ENCODE assay signal across 30 cellular contexts in genomic region chr11:4886186-4886585, GRCh38. TPM values are rescaled to one million over a fixed set of nuclear protein-coding genes. Genes with fewer than 3 reads are reported as not detected.
"Had no signal": no experiment of that assay in that cellular context is flagged by ENCODE, and none has a peak within 500 bp of the region (broad histone marks: within the 10 kb centered on the region; RNA-seq: fewer than 3 reads in every experiment).

No MANE protein-coding gene starts in this region.

- H3K4me1 ChIP-seq: stomach, suprapubic skin, testis, thyroid gland, tibial artery, tibial nerve, transverse colon, upper lobe of left lung, upper lobe of right lung, uterus, vagina had no signal

- H3K36me3 ChIP-seq: stomach, suprapubic skin, thoracic aorta, thyroid gland, tibial artery, tibial nerve, transverse colon, upper lobe of left lung, upper lobe of right lung, uterus, vagina had no signal

- H3K9me3 ChIP-seq: stomach, suprapubic skin, testis, thoracic aorta, thyroid gland, tibial artery, tibial nerve, transverse colon, upper lobe of left lung, upper lobe of right lung, uterus, vagina had no signal

- DNase-seq: stimulated activated CD4-positive, alpha-beta T cell treated with anti-CD3 and anti-CD28 coated beads, Interleukin-2, amount 100 ng/mL, for 48 hours; stimulated activated CD4-positive, alpha-beta T cell treated with anti-CD3 and anti-CD28 coated beads, Interleukin-4, amount 100 ng/mL, for 1 hour; stimulated activated CD4-positive, alpha-beta T cell treated with anti-CD3 and anti-CD28 coated beads, Interleukin-4, amount 100 ng/mL, for 24 hours; stimulated activated CD4-positive, alpha-beta T cell treated with anti-CD3 and anti-CD28 coated beads, Interleukin-4, amount 100 ng/mL, for 4 hours; stimulated activated CD8-positive, alpha-beta memory T cell treated with anti-CD3 and anti-CD28 coated beads, Interleukin-4, amount 100 ng/mL, for 48 hours; stimulated activated naive B cell treated with anti-CD40 and anti-IgM and Interleukin-4, amounts not matched to agents 10 μg/mL and 1 μg/mL and 100 μg/mL, for 72 hours; stimulated activated naive CD4-positive, alpha-beta T cell; stimulated activated naive CD4-positive, alpha-beta T cell treated with Interleukin-2 at 50 U/mL for 16 hours; stimulated activated naive CD8-positive, alpha-beta T cell treated with anti-CD3 and anti-CD28 coated beads, Interleukin-15, amount 100 ng/mL, for 72 hours; stimulated activated naive CD8-positive, alpha-beta T cell treated with anti-CD3 and anti-CD28 coated beads, Interleukin-15, Interleukin-2, amounts not matched to agents 100 U/mL and 50 U/mL, for 24 hours; stomach; substantia nigra; testis; thyroid gland; tibial artery; transverse colon; trophoblast cell; upper lobe of left lung; upper lobe of right lung; uterus had no signal

- H3K4me3 ChIP-seq: stomach, suprapubic skin, testis, thoracic aorta, thyroid gland, tibial artery, tibial nerve, transverse colon, upper lobe of left lung, upper lobe of right lung, uterus, vagina had no signal

- ATAC-seq: stimulated activated effector memory CD8-positive, alpha-beta T cell treated with anti-CD3 and anti-CD28 coated beads, Interleukin-12 subunit alpha, Interleukin-12 subunit beta, amount 100 ng/mL, for 72 hours; stimulated activated memory B cell treated with anti-CD40 and anti-IgM and Interleukin-4, amounts not matched to agents 10 μg/mL and 1 μg/mL and 100 μg/mL, for 72 hours; stimulated activated naive B cell treated with anti-CD40 and anti-IgM and Interleukin-4, amounts not matched to agents 10 μg/mL and 1 μg/mL and 100 μg/mL, for 72 hours; stimulated activated naive CD8-positive, alpha-beta T cell treated with anti-CD3 and anti-CD28 coated beads, Interleukin-15, amount 100 ng/mL, for 72 hours; stimulated activated naive CD8-positive, alpha-beta T cell treated with anti-CD3 and anti-CD28 coated beads, Interleukin-15, Interleukin-2, amounts not matched to agents 100 U/mL and 50 U/mL, for 24 hours; upper lobe of right lung had no signal

RNA-seq across cellular contexts. Expression of gene OR51T1, which starts 4.5 kb away (rescaled TPM):
- total RNA-seq: stomach, subcutaneous adipose tissue, suprapubic skin, temporal lobe, testis, thoracic aorta, thyroid gland, tibial nerve, transverse colon, upper lobe of left lung, upper lobe of right lung, ureter, urinary bladder, uterus, vagina had no signal

RNA-seq across cellular contexts. Expression of gene OR51A7, which starts 17.4 kb away (rescaled TPM):
- total RNA-seq: stomach, subcutaneous adipose tissue, suprapubic skin, temporal lobe, thoracic aorta, thyroid gland, tibial nerve, transverse colon, upper lobe of left lung, upper lobe of right lung, ureter, urinary bladder, uterus, vagina had no signal

RNA-seq across cellular contexts. Expression of gene OR51G2, which starts 33.0 kb away (rescaled TPM):
- total RNA-seq: stomach, subcutaneous adipose tissue, suprapubic skin, temporal lobe, testis, thoracic aorta, thyroid gland, tibial nerve, transverse colon, upper lobe of left lung, upper lobe of right lung, ureter, urinary bladder, uterus, vagina had no signal

RNA-seq across cellular contexts. Expression of gene OR51S1, which starts 37.2 kb away (rescaled TPM):
- total RNA-seq: stomach, subcutaneous adipose tissue, suprapubic skin, temporal lobe, thoracic aorta, tibial nerve, transverse colon, upper lobe of left lung, upper lobe of right lung, ureter, urinary bladder, uterus, vagina had no signal

RNA-seq across cellular contexts. Expression of gene OR51G1, which starts 38.0 kb away (rescaled TPM):
- total RNA-seq: stomach, subcutaneous adipose tissue, suprapubic skin, temporal lobe, testis, thoracic aorta, thyroid gland, tibial nerve, transverse colon, upper lobe of left lung, upper lobe of right lung, ureter, urinary bladder, uterus, vagina had no signal
